ENCODE assay signal across 8 cellular contexts in the genomic region with DNA sequence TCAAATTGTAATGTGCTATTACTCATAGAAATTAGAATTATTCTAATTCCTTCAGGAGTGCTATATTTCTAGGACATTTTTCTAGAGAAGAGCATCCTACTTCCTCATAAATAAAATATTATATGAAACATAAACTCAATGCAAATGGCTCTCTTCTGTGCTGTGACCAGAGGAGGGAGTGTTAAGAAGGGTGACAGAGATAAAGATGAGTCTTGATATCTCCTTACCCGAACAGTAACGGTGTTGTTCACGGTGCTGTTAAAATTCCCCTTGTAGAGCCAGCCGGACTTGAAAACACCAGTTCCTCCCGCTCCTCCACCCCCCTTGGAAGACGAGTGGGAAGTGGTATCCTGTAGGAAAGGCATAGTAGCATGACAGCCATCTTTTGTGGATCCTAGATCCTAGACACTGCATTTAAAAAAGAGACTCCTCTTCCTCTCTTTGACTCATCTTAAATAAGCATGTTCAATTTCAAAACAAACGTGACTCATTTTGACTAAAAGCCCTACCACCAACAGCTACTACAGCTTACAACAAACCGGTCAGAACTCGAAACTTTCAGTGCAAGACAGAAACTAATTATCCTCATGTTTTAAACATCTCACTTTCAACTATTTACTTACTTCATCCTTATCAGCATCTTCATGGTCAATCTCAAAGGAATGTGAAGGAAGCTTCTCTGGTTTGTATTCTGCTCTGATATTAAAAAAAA.
A peak's percentile ranks its signal among the peaks of the same experiment; 100 is the strongest.
DNase-seq lines count a peak whose midpoint lies in the region; ATAC-seq and TF ChIP-seq lines count a peak whose summit lies in the region.

No MANE protein-coding gene starts in this region.

- peaks cover 0 to 25% (median 0%) of the 10 kb centered on the region in 9 donors for H3K36me3 ChIP-seq in heart left ventricle

- H3K9me3 ChIP-seq in heart left ventricle, result no peaks in the 10 kb centered on the region

- H3K4me1 ChIP-seq in heart left ventricle, result peaks cover 0 to 46% (median 0%) of the 10 kb centered on the region in 12 donors

- 72 to 81% (median 77%) methylated on average over 9 of the region's 9 CpGs for WGBS in heart left ventricle, 4 donors

- H3K27me3 ChIP-seq in heart left ventricle, result no peaks in the 10 kb centered on the region

- no peak for TF ChIP-seq CTCF in heart left ventricle (IDR thresholded peaks at IDR 0.05)

- H3K27ac ChIP-seq in heart left ventricle, result no peak overlapping the region

- no peak overlapping the region for H3K4me3 ChIP-seq in heart left ventricle

- peak; percentile 75 for ATAC-seq in GM18861 (IDR thresholded peaks at IDR 0.05; ENCODE audit: unreplicated experiment)
- ATAC-seq in HG02840 (IDR thresholded peaks at IDR 0.05; ENCODE audit: low FRiP score, unreplicated experiment), result peak; percentile 80
- no peak for ATAC-seq in heart left ventricle

- intact Hi-C loops in heart left ventricle (cut with DNase I), result no loop called here

- no peak for TF ChIP-seq POLR2A in heart left ventricle (IDR thresholded peaks at IDR 0.05)

- DNase-seq in SIG-M5 (lab: John Stamatoyannopoulos, UW) (peak; percentile 63), kidney tubule cell (ENCODE audit: low spot score) (peak; percentile 79), heart left ventricle (no peak), GDM1 (lab: John Stamatoyannopoulos, UW) (no peak), OCI-M1 (lab: John Stamatoyannopoulos, UW) (no peak)
- no peak for DNase-seq in activated effector memory CD4-positive, alpha-beta T cell treated with Interleukin-2 at 50 U/mL for 16 hours

Comparison
In these comparisons a context has a peak if more than half of its experiments do, and no peak if none do; other contexts are left out.
1. ATAC-seq: peak in GM18861 (single experiment) and HG02840 (single experiment); none in heart left ventricle (0 of 4).
2. DNase-seq: peak in SIG-M5 (single experiment) and kidney tubule cell (single experiment); none in heart left ventricle (0 of 5), GDM1 (single experiment), activated effector memory CD4-positive, alpha-beta T cell treated with Interleukin-2 at 50 U/mL for 16 hours (single experiment) and OCI-M1 (single experiment).